ENCODE assay signal across 8 cellular contexts in genomic region chr7:35037526-35038339, GRCh38. TPM values are rescaled to one million over a fixed set of nuclear protein-coding genes. Genes with fewer than 3 reads are reported as not detected.
A peak's percentile ranks its signal among the peaks of the same experiment; 100 is the strongest.
DNase-seq lines count a peak whose midpoint lies in the region; TF ChIP-seq lines count a peak whose summit lies in the region.

No MANE protein-coding gene starts in this region.

- H3K9me3 ChIP-seq in thymus (ENCODE audit: control insufficient read depth) = no peaks in the 10 kb centered on the region

- DNase-seq in GM10248 (ENCODE audit: extremely low spot score) (peak; percentile 92), HFFc6 (peak; percentile 89), NAMALWA (ENCODE audit: low spot score) (peak; percentile 95), SK-N-DZ (ENCODE audit: low spot score) (peak; percentile 90), glomerular visceral epithelial cell (ENCODE audit: extremely low spot score) (peak; percentile 95), osteocyte (ENCODE audit: extremely low spot score, unreplicated experiment) (peak; percentile 99)

- no peaks in the 10 kb centered on the region for H3K9me3 Mint-ChIP-seq in HFFc6
- no peaks in the 10 kb centered on the region for H3K9me3 Mint-ChIP-seq in activated naive CD4-positive, alpha-beta T cell treated with anti-CD3 and anti-CD28 coated beads, Interleukin-2, amount 50 U/mL, for 24 hours
- no peaks in the 10 kb centered on the region for H3K9me3 Mint-ChIP-seq in osteocyte (ENCODE audit: unreplicated experiment)

- no peaks in the 10 kb centered on the region for H3K36me3 ChIP-seq in thymus (ENCODE audit: control insufficient read depth, insufficient read depth)

- POLR2A ChIA-PET in GM10248 (lab: Yijun Ruan, JAX) = no interaction called here

- H3K27ac ChIP-seq in thymus (ENCODE audit: low read depth) = peak overlapping the region; percentile 89

- peak; percentile 78 for TF ChIP-seq CTCF in GM10248 (IDR thresholded peaks at IDR 0.05; ENCODE audit: control extremely low read depth, extremely low read depth, low read depth, missing control alignments)
- peak; percentile 87 for TF ChIP-seq CTCF in HFFc6 (IDR thresholded peaks at IDR 0.05)
- TF ChIP-seq CTCF in osteocyte (IDR thresholded peaks at IDR 0.05) = peak; percentile 89

- H3K4me3 ChIP-seq in thymus (ENCODE audit: low read length) = peak overlapping the region; percentile 88

- peaks cover 5% of the 10 kb centered on the region for H3K4me1 ChIP-seq in thymus (ENCODE audit: control insufficient read depth, insufficient read depth, low read length)

- WGBS in thymus = under 1% methylated on average over 100 of the region's 100 CpGs

- H3K36me3 Mint-ChIP-seq in HFFc6 (ENCODE audit: low read depth) (no peaks in the 10 kb centered on the region), osteocyte (ENCODE audit: unreplicated experiment) (no peaks in the 10 kb centered on the region)
- H3K36me3 Mint-ChIP-seq in activated naive CD4-positive, alpha-beta T cell treated with anti-CD3 and anti-CD28 coated beads, Interleukin-2, amount 50 U/mL, for 24 hours = no peaks in the 10 kb centered on the region

- CTCF ChIA-PET in GM10248 (lab: Yijun Ruan, JAX) = interaction anchor here (1.0 to 1.4 kb wide), 2 partner anchors 482 to 587 kb away, joined by 3 read pairs; no protein-coding TSS in a partner anchor

- H3K27me3 Mint-ChIP-seq in HFFc6 (ENCODE audit: insufficient read depth) = peaks cover 6% of the 10 kb centered on the region
- no peaks in the 10 kb centered on the region for H3K27me3 Mint-ChIP-seq in activated naive CD4-positive, alpha-beta T cell treated with anti-CD3 and anti-CD28 coated beads, Interleukin-2, amount 50 U/mL, for 24 hours
- peaks cover 6% of the 10 kb centered on the region for H3K27me3 Mint-ChIP-seq in osteocyte (ENCODE audit: unreplicated experiment)

- H3K4me3 Mint-ChIP-seq in HFFc6 (peak overlapping the region; percentile 95), osteocyte (ENCODE audit: unreplicated experiment) (peak overlapping the region; percentile 85)
- peak overlapping the region; percentile 84 for H3K4me3 Mint-ChIP-seq in activated naive CD4-positive, alpha-beta T cell treated with anti-CD3 and anti-CD28 coated beads, Interleukin-2, amount 50 U/mL, for 24 hours

- H3K27ac Mint-ChIP-seq in HFFc6 = peak overlapping the region; percentile 77
- H3K27ac Mint-ChIP-seq in activated naive CD4-positive, alpha-beta T cell treated with anti-CD3 and anti-CD28 coated beads, Interleukin-2, amount 50 U/mL, for 24 hours = peak overlapping the region; percentile 66
- peak overlapping the region; percentile 54 for H3K27ac Mint-ChIP-seq in osteocyte (ENCODE audit: unreplicated experiment)

- H3K27me3 ChIP-seq in thymus (ENCODE audit: control insufficient read depth, insufficient read depth) = no peaks in the 10 kb centered on the region

- H3K4me1 Mint-ChIP-seq in HFFc6 (ENCODE audit: low read depth) (peaks cover 35% of the 10 kb centered on the region), osteocyte (ENCODE audit: unreplicated experiment) (peaks cover 26% of the 10 kb centered on the region)
- peaks cover 29% of the 10 kb centered on the region for H3K4me1 Mint-ChIP-seq in activated naive CD4-positive, alpha-beta T cell treated with anti-CD3 and anti-CD28 coated beads, Interleukin-2, amount 50 U/mL, for 24 hours

RNA-seq across cellular contexts. Expression of gene DPY19L1, which starts 0.4 kb away (rescaled TPM):
- total RNA-seq in HFFc6 (2021; fragmentation: NEBNext Ultra II Directional; extraction: Animal tissue kit (Norgen Biotek cat#: 25700)) = 10 to 100 TPM; 23.7 to 33.4 (median 30.2) TPM
- polyA plus RNA-seq in SK-N-DZ (2014; cell fraction: cytosol; rRNA removed) = 20.0 and 20.2 TPM in 2 replicates
- 11.9 and 14.2 TPM in 2 replicates for polyA plus RNA-seq in SK-N-DZ (2014; cell fraction: nucleus; rRNA removed)
- total RNA-seq in osteocyte = 37.2 and 39.3 TPM in 2 replicates
- polyA plus RNA-seq in thymus = 5.5 TPM

Comparison
In these comparisons a context has a peak if more than half of its experiments do, and no peak if none do; other contexts are left out.
1. Peak in every context shown above with its lines: DNase-seq, H3K4me3 ChIP-seq and H3K27ac ChIP-seq.